ENCODE assay signal across 18 cellular contexts in genomic region chr20:58611236-58612020, GRCh38. TPM values are rescaled to one million over a fixed set of nuclear protein-coding genes. Genes with fewer than 3 reads are reported as not detected.
DNase-seq lines count a peak whose midpoint lies in the region; TF ChIP-seq lines count a peak whose summit lies in the region.
"Had no signal": no experiment of that assay in that cellular context is flagged by ENCODE, and none has a peak within 500 bp of the region (broad histone marks: within the 10 kb centered on the region; RNA-seq: fewer than 3 reads in every experiment).

No MANE protein-coding gene starts in this region.

- H3K27ac Mint-ChIP-seq in nephron: peak overlapping the region in 2 of 3 experiments; percentile 37 to 65
- H3K27ac Mint-ChIP-seq: activated CD4-positive, alpha-beta memory T cell treated with anti-CD3 and anti-CD28 coated beads, Interleukin-2, amount 10 ng/mL, durations not matched to agents 7 days and 5 days; activated naive CD8-positive, alpha-beta T cell treated with anti-CD3 and anti-CD28 coated beads, Interleukin-2, amount 10 ng/mL, durations not matched to agents 7 days and 5 days; activated T-cell treated with anti-CD3 and anti-CD28 coated beads, Interleukin-2, amount 50 U/mL, for 72 hours; mesothelial cell of epicardium had no signal

- H2AFZ ChIP-seq in osteoblast (ENCODE audit: low read length): no peak overlapping the region

- H3K27ac ChIP-seq in C4-2B (peak overlapping the region; percentile 86), osteoblast (ENCODE audit: low read depth, low read length) (no peak overlapping the region)

- no peaks in the 10 kb centered on the region for H3K36me3 ChIP-seq in osteoblast (ENCODE audit: insufficient read depth, low read length)

- no peaks in the 10 kb centered on the region for H3K4me1 ChIP-seq in osteoblast (ENCODE audit: insufficient read depth, low read length)

- no peaks in the 10 kb centered on the region for H3K27me3 ChIP-seq in osteoblast (ENCODE audit: insufficient read depth, low read length)

- H3K4me3 ChIP-seq in LNCaP clone FGC (ENCODE audit: low read depth, low read length) (no peak overlapping the region), osteoblast (ENCODE audit: insufficient read depth, low read length) (no peak overlapping the region)

- H3K9me3 Mint-ChIP-seq in nephron: no peaks in the 10 kb centered on the region
- H3K9me3 Mint-ChIP-seq: activated CD4-positive, alpha-beta memory T cell treated with anti-CD3 and anti-CD28 coated beads, Interleukin-2, amount 10 ng/mL, durations not matched to agents 7 days and 5 days; activated naive CD8-positive, alpha-beta T cell treated with anti-CD3 and anti-CD28 coated beads, Interleukin-2, amount 10 ng/mL, durations not matched to agents 7 days and 5 days; activated T-cell treated with anti-CD3 and anti-CD28 coated beads, Interleukin-2, amount 50 U/mL, for 72 hours; mesothelial cell of epicardium; neural crest cell; stimulated activated naive CD8-positive, alpha-beta T cell treated with anti-CD3 and anti-CD28 coated beads, Interleukin-15, amount 100 ng/mL, for 72 hours had no signal

- no peaks in the 10 kb centered on the region for H3K9me3 ChIP-seq in osteoblast (ENCODE audit: low read depth, low read length)

- no peak overlapping the region for H3K4me2 ChIP-seq in osteoblast (ENCODE audit: insufficient read depth, low read length)

- no peaks in the 10 kb centered on the region for H4K20me1 ChIP-seq in osteoblast (ENCODE audit: insufficient read depth, low read length)

- peaks cover 10% of the 10 kb centered on the region for H3K27me3 Mint-ChIP-seq in nephron (ENCODE audit: low read depth)
- H3K27me3 Mint-ChIP-seq: activated CD4-positive, alpha-beta memory T cell treated with anti-CD3 and anti-CD28 coated beads, Interleukin-2, amount 10 ng/mL, durations not matched to agents 7 days and 5 days; activated naive CD8-positive, alpha-beta T cell treated with anti-CD3 and anti-CD28 coated beads, Interleukin-2, amount 10 ng/mL, durations not matched to agents 7 days and 5 days; stimulated activated naive CD8-positive, alpha-beta T cell treated with anti-CD3 and anti-CD28 coated beads, Interleukin-15, amount 100 ng/mL, for 72 hours had no signal

- TF ChIP-seq CTCF in C4-2B (conservative IDR thresholded peaks at IDR 0.05) (no peak), LNCaP clone FGC (IDR thresholded peaks at IDR 0.05; ENCODE audit: control insufficient read depth, extremely low read depth, insufficient read depth) (0 out of 2 replicates have a peak, but pooled peaks have one; percentile 6), nephron (IDR thresholded peaks at IDR 0.05; ENCODE audit: unreplicated experiment in 3 of 3) (no peak), osteoblast (IDR thresholded peaks at IDR 0.05; ENCODE audit: extremely low read depth, low read depth, low read length) (no peak)

- H3K36me3 Mint-ChIP-seq in nephron (ENCODE audit: low read depth): no peaks in the 10 kb centered on the region
- H3K36me3 Mint-ChIP-seq: activated naive CD8-positive, alpha-beta T cell treated with anti-CD3 and anti-CD28 coated beads, Interleukin-2, amount 10 ng/mL, durations not matched to agents 7 days and 5 days; mesothelial cell of epicardium had no signal

- no peak overlapping the region for H3K4me3 Mint-ChIP-seq in nephron
- H3K4me3 Mint-ChIP-seq: activated CD4-positive, alpha-beta memory T cell treated with anti-CD3 and anti-CD28 coated beads, Interleukin-2, amount 10 ng/mL, durations not matched to agents 7 days and 5 days; activated naive CD8-positive, alpha-beta T cell treated with anti-CD3 and anti-CD28 coated beads, Interleukin-2, amount 10 ng/mL, durations not matched to agents 7 days and 5 days; activated T-cell treated with anti-CD3 and anti-CD28 coated beads, Interleukin-2, amount 50 U/mL, for 72 hours; mesothelial cell of epicardium; neural crest cell; stimulated activated naive CD8-positive, alpha-beta T cell treated with anti-CD3 and anti-CD28 coated beads, Interleukin-15, amount 100 ng/mL, for 72 hours had no signal

- no peaks in the 10 kb centered on the region for H3K79me2 ChIP-seq in osteoblast (ENCODE audit: insufficient read depth, low read length)

- DNase-seq in LNCaP clone FGC (ENCODE audit: low read depth) (peak; percentile 91), cerebellum (ENCODE audit: low spot score) (peak; percentile 72), HK-2 (ENCODE audit: unreplicated experiment) (no peak), osteoblast (ENCODE audit: insufficient read length, low spot score, missing footprints) (no peak), GF-D8 (lab: John Stamatoyannopoulos, UW) (no peak), T-helper 2 cell (no peak)
- DNase-seq: activated CD4-positive, alpha-beta memory T cell treated with anti-CD3 and anti-CD28 coated beads, Interleukin-2, amount 10 ng/mL, durations not matched to agents 7 days and 5 days; activated naive CD8-positive, alpha-beta T cell treated with anti-CD3 and anti-CD28 coated beads, Interleukin-2, amount 10 ng/mL, durations not matched to agents 7 days and 5 days; activated T-cell treated with anti-CD3 and anti-CD28 coated beads, Interleukin-2, amount 50 U/mL, for 72 hours; NCI-H2081; NCI-H524; OCI-M1; retina; stimulated activated naive CD8-positive, alpha-beta T cell treated with anti-CD3 and anti-CD28 coated beads, Interleukin-15, amount 100 ng/mL, for 72 hours had no signal

- peaks cover 18% of the 10 kb centered on the region for H3K4me1 Mint-ChIP-seq in nephron
- H3K4me1 Mint-ChIP-seq: activated CD4-positive, alpha-beta memory T cell treated with anti-CD3 and anti-CD28 coated beads, Interleukin-2, amount 10 ng/mL, durations not matched to agents 7 days and 5 days; activated naive CD8-positive, alpha-beta T cell treated with anti-CD3 and anti-CD28 coated beads, Interleukin-2, amount 10 ng/mL, durations not matched to agents 7 days and 5 days; stimulated activated naive CD8-positive, alpha-beta T cell treated with anti-CD3 and anti-CD28 coated beads, Interleukin-15, amount 100 ng/mL, for 72 hours had no signal

RNA-seq across cellular contexts. Expression of gene STX16, which starts 39.7 kb away (rescaled TPM):
- total RNA-seq in cerebellum (47.5 TPM), osteoblast (24.2 and 28.6 TPM in 2 replicates)

Comparison
In these comparisons a context has a peak if more than half of its experiments do, and no peak if none do; other contexts are left out.
1. DNase-seq: peak in LNCaP clone FGC (single experiment) and cerebellum (single experiment); none in HK-2 (single experiment), osteoblast (single experiment), GF-D8 (single experiment) and T-helper 2 cell (0 of 5).